11 cellular contexts compared by ENCODE assay signal in the genomic region with DNA sequence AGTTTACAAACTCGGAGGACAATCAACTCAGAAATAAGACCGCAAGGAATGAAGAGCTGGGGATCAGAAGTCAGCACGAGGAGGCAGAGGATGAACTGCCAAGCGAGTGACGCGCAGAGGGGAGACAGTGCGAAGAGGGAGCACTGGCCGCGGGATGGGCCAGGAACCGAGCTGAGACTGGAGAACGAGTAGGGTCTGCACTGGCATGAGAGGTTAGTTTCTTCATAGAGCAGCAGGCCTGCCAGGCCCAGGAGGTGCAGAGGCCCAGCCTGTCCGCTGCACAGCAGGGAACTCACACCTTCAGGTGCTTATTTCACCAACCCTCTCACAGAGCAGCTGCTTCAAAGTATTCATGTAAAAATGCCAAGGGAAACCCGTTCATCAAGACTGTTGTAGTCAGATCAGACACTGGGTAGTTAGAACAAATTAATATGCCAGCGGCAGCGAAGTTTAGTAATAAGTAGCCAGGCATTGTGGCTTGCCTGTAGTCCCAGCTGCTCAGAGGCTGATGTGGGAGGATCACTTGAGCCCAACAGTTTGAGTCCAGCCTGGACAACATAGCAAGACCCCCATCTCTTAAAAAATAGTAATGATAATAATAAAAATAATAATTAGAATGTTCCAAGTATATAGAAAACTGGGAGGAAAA.
DNase-seq lines count a peak whose midpoint lies in the region; TF ChIP-seq lines count a peak whose summit lies in the region.
"Had no signal": no experiment of that assay in that cellular context is flagged by ENCODE, and none has a peak within 500 bp of the region (broad histone marks: within the 10 kb centered on the region; RNA-seq: fewer than 3 reads in every experiment).

No MANE protein-coding gene starts in this region.

- TF ChIP-seq CTCF in mesothelial cell of epicardium (IDR thresholded peaks at IDR 0.05; ENCODE audit: unreplicated experiment) (no peak), suprapubic skin (IDR thresholded peaks at IDR 0.05) (no peak), Calu3 (IDR thresholded peaks at IDR 0.05; ENCODE audit: unreplicated experiment) (no peak), GM13977 (IDR thresholded peaks at IDR 0.05; ENCODE audit: extremely low read depth, insufficient read depth, missing control alignments) (no peak)

- CTCF ChIA-PET in Calu3 (lab: Charles Lee), result interaction anchor here (0.6 to 0.7 kb wide), 2 partner anchors 8 to 99 kb away, joined by 3 to 4 read pairs; no protein-coding TSS in a partner anchor

- no TSS peak for BruUV-seq in Calu3 (replicated peaks; lab: Mats Ljungman, UMichigan)

- H3K27ac Mint-ChIP-seq in mesothelial cell of epicardium (peak overlapping the region; percentile 97), Calu3 (ENCODE audit: unreplicated experiment) (no peak overlapping the region)

- H3K9me3 Mint-ChIP-seq in mesothelial cell of epicardium (no peaks in the 10 kb centered on the region), Calu3 (ENCODE audit: low read depth, unreplicated experiment) (no peaks in the 10 kb centered on the region)
- H3K9me3 Mint-ChIP-seq: T-helper 1 cell treated with Interleukin-12 subunit alpha and Interleukin-12 subunit beta and Interleukin-4 antibody, amounts not matched to agents 30 μg/mL and 1 μg/mL, for 36 hours had no signal

- H3K4me3 Mint-ChIP-seq in mesothelial cell of epicardium, result no peak overlapping the region
- no peak overlapping the region for H3K4me3 Mint-ChIP-seq in Calu3 (ENCODE audit: low read depth, unreplicated experiment)
- H3K4me3 Mint-ChIP-seq: T-helper 1 cell treated with Interleukin-12 subunit alpha and Interleukin-12 subunit beta and Interleukin-4 antibody, amounts not matched to agents 30 μg/mL and 1 μg/mL, for 36 hours had no signal

- DNase-seq in NCI-H1417 (lab: John Stamatoyannopoulos, UW) (peak in 2 of 3 experiments; percentile 41 to 79), NCI-H1417 treated with DMSO at 0.1 percent for 48 hours (lab: John Stamatoyannopoulos, UW) (no peak), caudate nucleus (lab: John Stamatoyannopoulos, UW) (peak in 1 of 61 donors; percentile 30), mesothelial cell of epicardium (ENCODE audit: low spot score in 2 of 2, unreplicated experiment in 2 of 2) (no peak), suprapubic skin (ENCODE audit: low spot score in 2 of 2) (no peak), Calu3 (no peak), GM13977 (ENCODE audit: low spot score) (no peak)
- no peak for DNase-seq in activated T-cell treated with anti-CD3 and anti-CD28 coated beads, Interleukin-2, amount 50 U/mL, for 48 hours
- DNase-seq: stimulated activated naive CD4-positive, alpha-beta T cell treated with Interleukin-2 at 50 U/mL for 16 hours had no signal

- H3K27me3 Mint-ChIP-seq in mesothelial cell of epicardium (ENCODE audit: low read depth) (no peaks in the 10 kb centered on the region), Calu3 (ENCODE audit: unreplicated experiment) (no peaks in the 10 kb centered on the region)

- WGBS in suprapubic skin, result 61% methylated on average over 15 of the region's 15 CpGs

- in situ Hi-C loops in GM13977 (cut with MboI; ENCODE audit: low pct_unique_long_range_greater_than_20kb, low sequenced_read_pairs, unreplicated experiment), result no loop called here

- intact Hi-C loops in Calu3 (cut with micrococcal nuclease; ENCODE audit: unreplicated experiment), result no loop called here

- no peak overlapping the region for H3K4me3 ChIP-seq in suprapubic skin

- H3K36me3 Mint-ChIP-seq in mesothelial cell of epicardium (peaks cover 3% of the 10 kb centered on the region), Calu3 (ENCODE audit: insufficient read depth, unreplicated experiment) (peaks cover 7% of the 10 kb centered on the region)

- H3K27ac ChIP-seq in caudate nucleus (ENCODE audit: low read depth, low read length) (peak overlapping the region; percentile 81), suprapubic skin (peak overlapping the region; percentile 77)
- H3K27ac ChIP-seq: KMS-11 had no signal

- no peak for TF ChIP-seq EP300 in suprapubic skin (IDR thresholded peaks at IDR 0.05)

- no peaks in the 10 kb centered on the region for H3K27me3 ChIP-seq in suprapubic skin

- peaks cover 2% of the 10 kb centered on the region for H3K36me3 ChIP-seq in suprapubic skin

- no peaks in the 10 kb centered on the region for H3K9me3 ChIP-seq in suprapubic skin

- H3K4me1 Mint-ChIP-seq in mesothelial cell of epicardium (peaks cover 71% of the 10 kb centered on the region), Calu3 (ENCODE audit: low read depth, unreplicated experiment) (peaks cover 22% of the 10 kb centered on the region)

- TF ChIP-seq POLR2A in suprapubic skin (IDR thresholded peaks at IDR 0.05), result no peak

- H3K4me1 ChIP-seq in suprapubic skin, result peaks cover 65% of the 10 kb centered on the region

Comparison
In these comparisons a context has a peak if more than half of its experiments do, and no peak if none do; other contexts are left out.
1. DNase-seq: peak in NCI-H1417 (2 of 3); none in NCI-H1417 treated with DMSO at 0.1 percent for 48 hours (single experiment), mesothelial cell of epicardium (0 of 2), suprapubic skin (0 of 2), Calu3 (single experiment), activated T-cell treated with anti-CD3 and anti-CD28 coated beads, Interleukin-2, amount 50 U/mL, for 48 hours (0 of 2) and GM13977 (single experiment).